In the genomic region with DNA sequence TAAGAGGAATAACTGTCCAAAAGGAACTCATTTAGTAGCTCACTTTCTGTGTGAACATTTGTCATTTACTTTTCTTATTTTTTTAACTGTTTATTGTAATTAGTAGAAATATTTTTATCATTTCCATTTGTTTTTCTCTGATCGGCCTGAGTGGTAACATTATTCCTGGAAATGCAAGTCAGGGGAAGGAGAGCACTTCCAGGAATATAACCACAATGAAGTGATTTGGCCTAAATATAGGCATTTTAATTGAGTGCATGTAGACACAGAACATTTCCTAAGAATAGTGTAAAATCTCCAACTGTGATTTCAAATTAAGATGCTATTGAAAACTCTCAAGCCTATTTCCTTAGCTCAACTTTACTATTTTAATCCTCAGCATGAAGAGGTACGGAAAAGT, we compare ENCODE assay signal across 19 cellular contexts.
"Had no signal": no experiment of that assay in that cellular context is flagged by ENCODE, and none has a peak within 500 bp of the region (broad histone marks: within the 10 kb centered on the region; RNA-seq: fewer than 3 reads in every experiment).

No MANE protein-coding gene starts in this region.

- H3K27ac ChIP-seq: breast epithelium, SJSA1, VCaP had no signal

- H3K4me1 ChIP-seq: breast epithelium, SJSA1 had no signal

- H3K36me3 ChIP-seq: breast epithelium, SJSA1 had no signal

- H3K4me3 ChIP-seq: breast epithelium, SJSA1 had no signal

- H3K27me3 ChIP-seq: breast epithelium, SJSA1 had no signal

- ATAC-seq: activated CD4-positive, alpha-beta T cell treated with anti-CD3 and anti-CD28 coated beads for 36 hours; T-cell had no signal

- H3K9me3 ChIP-seq: breast epithelium, SJSA1 had no signal

- DNase-seq: activated CD4-positive, alpha-beta memory T cell treated with anti-CD3 and anti-CD28 coated beads, Interleukin-2, amount 10 ng/mL, durations not matched to agents 7 days and 5 days; activated CD4-positive, alpha-beta T cell treated with anti-CD3 and anti-CD28 coated beads for 36 hours; activated CD4-positive, alpha-beta T cell treated with anti-CD3 and anti-CD28 coated beads, Interleukin-2, amount 50 U/mL, for 1 hour; aorta; caudate nucleus; Karpas-422; MM.1S; NCI-H1105; NCI-H1436; NCI-H1694 treated with DMSO at 0.1 percent for 48 hours; NCI-H2081; NCI-H510A treated with DMSO at 0.1 percent for 48 hours; NCI-H69; NK-92 treated with Interleukin-12 subunit alpha and Interleukin-12 subunit beta, amount 100 ng/mL, for 24 hours; SHP77; T-cell had no signal
